ENCODE assay signal across 8 cellular contexts in genomic region chr13:113393572-113394503, GRCh38. TPM values are rescaled to one million over a fixed set of nuclear protein-coding genes. Genes with fewer than 3 reads are reported as not detected.
DNase-seq lines count a peak whose midpoint lies in the region; ATAC-seq and TF ChIP-seq lines count a peak whose summit lies in the region.

No MANE protein-coding gene starts in this region.

- DNase-seq in BJ (ENCODE audit: low read depth), result no peak
- peak; percentile 69 for DNase-seq in NCI-H510A treated with DMSO at 0.1 percent for 48 hours (lab: John Stamatoyannopoulos, UW)
- DNase-seq in activated CD4-positive, alpha-beta T cell treated with anti-CD3 and anti-CD28 coated beads, Interleukin-2, amount 50 U/mL, for 4 hours, result peak; percentile 66 to 75
- DNase-seq in lung (ENCODE audit: low spot score), result peak; percentile 77
- peak; percentile 70 to 72 (median 72) for DNase-seq in stimulated activated CD4-positive, alpha-beta T cell treated with anti-CD3 and anti-CD28 coated beads, TNF-alpha, amount 100 ng/mL, for 4 hours (ENCODE audit: low read depth in 3 of 3)

- H3K27ac ChIP-seq in duodenal mucosa (ENCODE audit: low read depth, low read length), result peak overlapping the region; percentile 10
- peak overlapping the region; percentile 54 to 65 for H3K27ac ChIP-seq in lung (ENCODE audit: low read depth in 1 of 2, low read length in 1 of 2)

- H3K4me1 ChIP-seq in duodenal mucosa (ENCODE audit: control insufficient read depth in 1 of 2, insufficient read depth in 2 of 2, low read length in 2 of 2), result peaks cover 10 to 12% of the 10 kb centered on the region in 2 donors
- H3K4me1 ChIP-seq in lung (ENCODE audit: control insufficient read depth in 2 of 2, insufficient read depth in 2 of 2, low read length in 2 of 2), result peaks cover 0 to 8% of the 10 kb centered on the region in 2 donors

- H3K9me3 ChIP-seq in duodenal mucosa (ENCODE audit: control insufficient read depth in 1 of 2, low read length in 2 of 2), result no peaks in the 10 kb centered on the region
- H3K9me3 ChIP-seq in lung (ENCODE audit: control insufficient read depth in 2 of 2, insufficient read depth in 1 of 2, low read length in 1 of 2), result no peaks in the 10 kb centered on the region

- peak overlapping the region; percentile 61 to 81 for H3K9ac ChIP-seq in duodenal mucosa (ENCODE audit: low read depth in 1 of 2, low read length in 2 of 2)

- TF ChIP-seq CTCF in BJ (IDR thresholded peaks at IDR 0.05; ENCODE audit: insufficient read depth, low read depth, low read length), result 0 out of 2 replicates have a peak, but pooled peaks have one; percentile 22
- peak; percentile 85 for TF ChIP-seq CTCF in lung (IDR thresholded peaks at IDR 0.05; ENCODE audit: control extremely low read depth, extremely low read depth)

- H3K36me3 ChIP-seq in BJ (ENCODE audit: control insufficient read depth, insufficient read depth, low read length) (no peaks in the 10 kb centered on the region), duodenal mucosa (ENCODE audit: control insufficient read depth in 1 of 2, insufficient read depth in 2 of 2, low read length in 2 of 2) (no peaks in the 10 kb centered on the region), lung (ENCODE audit: control insufficient read depth in 2 of 2, insufficient read depth in 2 of 2, low read length in 2 of 2) (no peaks in the 10 kb centered on the region)

- CTCF ChIA-PET in BJ (lab: Yijun Ruan, JAX), result interaction anchor here (0.5 to 1.5 kb wide), 20 partner anchors 9 to 451 kb away, joined by 3 to 24 read pairs (median 4); partner anchors contain the start of gene GRTP1

- H3K27me3 ChIP-seq in BJ (ENCODE audit: control insufficient read depth, insufficient read depth, low read length) (no peaks in the 10 kb centered on the region), duodenal mucosa (ENCODE audit: control insufficient read depth in 1 of 2, insufficient read depth in 2 of 2, low read length in 2 of 2) (no peaks in the 10 kb centered on the region), lung (ENCODE audit: control insufficient read depth, insufficient read depth) (no peaks in the 10 kb centered on the region)

- ATAC-seq in GM19035 (IDR thresholded peaks at IDR 0.05; ENCODE audit: unreplicated experiment) (peak; percentile 95), HG03196 (IDR thresholded peaks at IDR 0.05; ENCODE audit: unreplicated experiment) (peak; percentile 97), lung (ENCODE audit: insufficient read depth, low FRiP score) (peak; percentile 90)

- WGBS in lung, 2 donors, result 6 to 12% methylated on average over 33 to 69 of the region's 69 CpGs

- H3K4me3 ChIP-seq in BJ (ENCODE audit: low read depth, low read length) (peak overlapping the region; percentile 74), duodenal mucosa (ENCODE audit: low read depth in 1 of 2, low read length in 2 of 2) (peak overlapping the region; percentile 79 to 91), lung (peak overlapping the region; percentile 74)

- POLR2A ChIA-PET in BJ (lab: Charles Lee), result no interaction called here

RNA-seq across cellular contexts. Expression of gene GRTP1, which starts 29.9 kb away (rescaled TPM):
- polyA plus RNA-seq in BJ (2011; rRNA removed) (2.1 and 2.4 TPM in 2 replicates), lung (1 to 10 TPM; 3.6 to 4.8 TPM)
- polyA minus RNA-seq in BJ (2011; rRNA and poly(A)+ RNA removed), result 0.67 and 1.1 TPM in 2 replicates
- total RNA-seq in lung, result 1 to 10 TPM; 6.6 to 8.3 TPM

RNA-seq across cellular contexts. Expression of gene ADPRHL1, which starts 59.5 kb away (rescaled TPM):
- polyA plus RNA-seq in BJ (2011; rRNA removed), result 0.78 and 1.1 TPM in 2 replicates
- 0.26 and 0.52 TPM in 2 replicates for polyA minus RNA-seq in BJ (2011; rRNA and poly(A)+ RNA removed)
- total RNA-seq in lung, result 1 to 10 TPM; 1.4 to 4.9 TPM
- 1 to 10 TPM in 1 of 2 donors, under 1 TPM in 1; 0.83 to 1.2 TPM for polyA plus RNA-seq in lung
